ENCODE assay signal across 27 cellular contexts in the genomic region with DNA sequence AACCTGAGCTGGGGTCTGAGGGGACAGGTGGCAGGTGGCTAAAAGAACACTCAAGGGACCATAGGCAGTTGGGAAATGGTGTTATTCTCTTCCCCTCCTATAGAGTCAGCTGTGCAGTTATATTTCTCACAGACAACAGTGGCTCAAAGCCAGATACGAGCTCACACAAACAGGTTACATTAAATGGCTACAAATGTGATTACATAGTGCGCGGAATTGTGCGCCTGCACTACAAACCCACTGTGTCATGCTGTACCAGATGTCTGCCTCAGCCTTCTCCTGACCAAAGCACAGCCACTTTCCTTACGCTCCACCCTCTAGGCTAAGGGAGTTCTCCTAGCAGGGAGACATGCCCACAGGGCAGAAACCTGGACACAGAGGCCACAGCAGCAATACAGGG.
"Had no signal": no experiment of that assay in that cellular context is flagged by ENCODE, and none has a peak within 500 bp of the region (broad histone marks: within the 10 kb centered on the region; RNA-seq: fewer than 3 reads in every experiment).

No MANE protein-coding gene starts in this region.

- H3K4me3 ChIP-seq: breast epithelium, esophagus muscularis mucosa, heart right ventricle, sigmoid colon, thoracic aorta, uterus had no signal

- H3K36me3 ChIP-seq: breast epithelium, esophagus muscularis mucosa, heart right ventricle, neutrophil, sigmoid colon, thoracic aorta, uterus had no signal

- H3K27me3 Mint-ChIP-seq: naive B cell; progenitor cell of endocrine pancreas; stimulated activated naive CD8-positive, alpha-beta T cell treated with anti-CD3 and anti-CD28 coated beads, Interleukin-15, Interleukin-2, amounts not matched to agents 100 ng/mL and 50 ng/mL, for 24 hours; type B pancreatic cell had no signal

- H3K9me3 ChIP-seq: esophagus muscularis mucosa, neutrophil, thoracic aorta, uterus had no signal

- H3K27me3 ChIP-seq: breast epithelium, esophagus muscularis mucosa, foreskin keratinocyte, heart right ventricle, neutrophil, sigmoid colon, uterus had no signal

- H3K27ac ChIP-seq: breast epithelium, esophagus muscularis mucosa, foreskin keratinocyte, heart right ventricle, neutrophil, sigmoid colon, thoracic aorta, uterus had no signal

- H3K4me1 ChIP-seq: breast epithelium, esophagus muscularis mucosa, foreskin keratinocyte, heart right ventricle, sigmoid colon, uterus had no signal

- H3K27ac Mint-ChIP-seq: activated naive CD4-positive, alpha-beta T cell treated with anti-CD3 and anti-CD28 coated beads, Interleukin-2, amount 50 U/mL, for 72 hours; activated T-cell treated with anti-CD3 and anti-CD28 coated beads, Interleukin-2, amount 50 U/mL, for 72 hours; mesothelial cell of epicardium; naive B cell; nephron progenitor cell; progenitor cell of endocrine pancreas; stimulated activated effector memory CD8-positive, alpha-beta T cell treated with anti-CD3 and anti-CD28 coated beads, Interleukin-12 subunit alpha, Interleukin-12 subunit beta, amount 100 ng/mL, for 72 hours; stimulated activated naive CD8-positive, alpha-beta T cell treated with anti-CD3 and anti-CD28 coated beads, Interleukin-15, Interleukin-2, amounts not matched to agents 100 ng/mL and 50 ng/mL, for 24 hours; type B pancreatic cell had no signal

- H3K4me1 Mint-ChIP-seq: mesothelial cell of epicardium; naive B cell; nephron progenitor cell; stimulated activated effector memory CD8-positive, alpha-beta T cell treated with anti-CD3 and anti-CD28 coated beads, Interleukin-12 subunit alpha, Interleukin-12 subunit beta, amount 100 ng/mL, for 72 hours had no signal

- H3K4me3 Mint-ChIP-seq: activated T-cell treated with anti-CD3 and anti-CD28 coated beads, Interleukin-2, amount 50 U/mL, for 72 hours; mesothelial cell of epicardium; naive B cell; nephron progenitor cell; stimulated activated effector memory CD8-positive, alpha-beta T cell treated with anti-CD3 and anti-CD28 coated beads, Interleukin-12 subunit alpha, Interleukin-12 subunit beta, amount 100 ng/mL, for 72 hours; stimulated activated naive CD8-positive, alpha-beta T cell treated with anti-CD3 and anti-CD28 coated beads, Interleukin-15, Interleukin-2, amounts not matched to agents 100 ng/mL and 50 ng/mL, for 24 hours; type B pancreatic cell had no signal

- ATAC-seq: activated naive CD4-positive, alpha-beta T cell treated with anti-CD3 and anti-CD28 coated beads, Interleukin-2, amount 50 U/mL, for 72 hours; activated T-cell treated with anti-CD3 and anti-CD28 coated beads, Interleukin-2, amount 50 U/mL, for 72 hours; foreskin keratinocyte; heart right ventricle; stimulated activated effector memory CD8-positive, alpha-beta T cell treated with anti-CD3 and anti-CD28 coated beads, Interleukin-12 subunit alpha, Interleukin-12 subunit beta, amount 100 ng/mL, for 72 hours had no signal

- DNase-seq: activated CD4-positive, alpha-beta T cell treated with anti-CD3 and anti-CD28 coated beads for 4 hours; activated CD4-positive, alpha-beta T cell treated with anti-CD3 and anti-CD28 coated beads, Interleukin-2, amount 50 U/mL, for 4 hours; activated naive CD4-positive, alpha-beta T cell; activated T-cell treated with anti-CD3 and anti-CD28 coated beads for 4 hours; activated T-cell treated with anti-CD3 and anti-CD28 coated beads, Interleukin-2, amount 50 U/mL, for 72 hours; central memory CD4-positive, alpha-beta T cell; foreskin keratinocyte; heart right ventricle; islet precursor cell; mammary epithelial cell; naive B cell; nephron progenitor cell; retina; sigmoid colon; small intestine; stimulated activated CD4-positive, alpha-beta T cell treated with anti-CD3 and anti-CD28 coated beads, Interleukin-4, amount 100 ng/mL, for 24 hours; uterus had no signal

- H3K36me3 Mint-ChIP-seq: naive B cell; stimulated activated effector memory CD8-positive, alpha-beta T cell treated with anti-CD3 and anti-CD28 coated beads, Interleukin-12 subunit alpha, Interleukin-12 subunit beta, amount 100 ng/mL, for 72 hours; type B pancreatic cell had no signal
